8 cellular contexts compared by ENCODE assay signal in the genomic region with DNA sequence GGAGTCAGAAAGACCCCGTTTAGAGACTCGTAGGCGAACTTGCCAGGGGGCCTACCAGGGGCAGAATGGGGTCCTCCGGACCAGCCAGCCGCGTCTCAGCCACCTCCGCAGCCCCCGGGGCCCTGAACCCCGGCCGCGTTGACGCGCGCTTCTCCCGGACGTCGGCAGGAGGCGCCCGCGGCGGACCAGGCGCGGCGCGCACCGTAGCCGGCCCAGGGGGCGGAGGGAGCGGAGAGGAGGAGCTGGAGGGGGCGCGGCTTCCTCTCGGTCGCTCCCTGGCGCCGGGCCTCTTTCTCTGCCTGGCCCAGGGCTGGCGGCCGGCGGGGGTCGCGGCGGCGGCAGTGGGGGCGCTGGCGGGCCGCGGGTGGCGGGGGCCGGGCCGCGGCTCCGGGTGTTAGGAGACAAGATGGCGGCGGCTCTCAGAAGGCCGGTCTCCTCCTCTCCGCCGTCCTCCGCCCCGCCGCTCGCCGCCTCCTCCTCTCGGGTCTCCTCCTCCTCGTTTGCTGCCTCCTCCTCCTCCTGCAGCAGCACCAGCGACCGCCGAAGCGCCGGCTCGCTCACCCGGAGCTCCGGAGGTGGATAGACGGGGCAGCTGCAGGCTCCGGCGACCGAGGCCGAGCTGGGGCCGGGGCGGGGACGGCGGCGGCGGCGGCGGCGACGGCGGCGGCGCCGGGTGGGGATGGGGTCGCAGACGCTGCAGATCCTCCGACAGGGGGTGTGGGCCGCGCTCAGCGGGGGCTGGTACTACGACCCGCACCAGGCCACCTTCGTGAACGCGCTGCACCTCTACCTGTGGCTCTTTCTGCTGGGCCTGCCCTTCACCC. TPM values are rescaled to one million over a fixed set of nuclear protein-coding genes. Genes with fewer than 3 reads are reported as not detected.
DNase-seq lines count a peak whose midpoint lies in the region; FAIRE-seq and TF ChIP-seq lines count a peak whose summit lies in the region.

Gene PCNX1, plus strand, starts transcription at position 288 of the 824 bp plus-strand sequence. Its CDS starts 392 bp downstream, at position 680.

- H3K9me3 ChIP-seq in ES-I3 (ENCODE audit: control insufficient read depth, insufficient read depth, low read length) (no peaks in the 10 kb centered on the region), Loucy (ENCODE audit: insufficient read depth, low read depth, low read length) (no peaks in the 10 kb centered on the region), SJCRH30 (replicated peaks) (no peaks in the 10 kb centered on the region), neuronal stem cell (replicated peaks in 1 of 2; ENCODE audit: control insufficient read depth in 2 of 2, insufficient read depth in 1 of 2, low read depth in 1 of 2, low read length in 2 of 2) (no peaks in the 10 kb centered on the region)

- H2BK12ac ChIP-seq in neuronal stem cell (ENCODE audit: low read length): peak within 1 kb of the TSS; percentile 49

- peak within 1 kb of the TSS; percentile 72 for H3K14ac ChIP-seq in neuronal stem cell (ENCODE audit: low read length)

- peaks cover 46% of the 10 kb centered on the region for H3K79me2 ChIP-seq in Loucy (ENCODE audit: insufficient read depth, low read length)

- H3K4me1 ChIP-seq in ES-I3 (ENCODE audit: insufficient read depth, low read length) (peaks cover 6% of the 10 kb centered on the region; the same call in 1 of the 2 replicates), Loucy (ENCODE audit: insufficient read depth, low read length, poor library complexity, severe bottlenecking) (peaks cover 43% of the 10 kb centered on the region), SJCRH30 (peaks cover 11% of the 10 kb centered on the region), neuronal stem cell (ENCODE audit: control insufficient read depth in 2 of 2, insufficient read depth in 1 of 2, low read depth in 1 of 2, low read length in 2 of 2) (peaks cover 7 to 13% of the 10 kb centered on the region in 2 donors)

- no CpG with 5 or more reads among the region's 101 CpGs for WGBS in neuronal stem cell (ENCODE audit: extremely low coverage in 2 of 2, insufficient read length in 2 of 2, insufficient replicate concordance in 1 of 2), 2 donors

- H3K36me3 ChIP-seq in ES-I3 (ENCODE audit: insufficient read depth, low read length) (no peaks in the 10 kb centered on the region), Loucy (ENCODE audit: insufficient read depth, low read length) (no peaks in the 10 kb centered on the region), SJCRH30 (no peaks in the 10 kb centered on the region), neuronal stem cell (replicated peaks in 1 of 2; ENCODE audit: control insufficient read depth in 2 of 2, insufficient read depth in 2 of 2, low read length in 2 of 2) (no peaks in the 10 kb centered on the region)

- peak within 1 kb of the TSS; percentile 33 for H2BK120ac ChIP-seq in neuronal stem cell (ENCODE audit: low read depth, low read length)

- peak within 1 kb of the TSS; percentile 85 for H2AK5ac ChIP-seq in neuronal stem cell (ENCODE audit: low read depth, low read length)

- H3K23ac ChIP-seq in neuronal stem cell (ENCODE audit: low read depth, low read length, poor library complexity): peak within 1 kb of the TSS; percentile 89

- H3K18ac ChIP-seq in neuronal stem cell (ENCODE audit: low read length): peak within 1 kb of the TSS; percentile 99

- no peak within 1 kb of the TSS for H3K4ac ChIP-seq in neuronal stem cell (ENCODE audit: low read length)

- H3K4me3 ChIP-seq in Loucy (ENCODE audit: low read length, poor library complexity, severe bottlenecking) (peak within 1 kb of the TSS; percentile 92), SJCRH30 (peak within 1 kb of the TSS; percentile 90), neuronal stem cell (ENCODE audit: low read length in 2 of 2) (peak within 1 kb of the TSS; percentile 70 to 96)

- H3K9ac ChIP-seq in ES-I3 (ENCODE audit: low read depth, low read length): peak within 1 kb of the TSS; percentile 97
- peak within 1 kb of the TSS; percentile 95 for H3K9ac ChIP-seq in Loucy (ENCODE audit: low read depth, low read length, poor library complexity, severe bottlenecking)
- peak within 1 kb of the TSS; percentile 99 for H3K9ac ChIP-seq in neuronal stem cell (ENCODE audit: low read depth, low read length, poor library complexity)

- H3K79me1 ChIP-seq in neuronal stem cell (ENCODE audit: low read depth, low read length): peaks cover 4% of the 10 kb centered on the region

- H3F3A ChIP-seq in Loucy (ENCODE audit: low read depth): no peaks in the 10 kb centered on the region

- peak within 1 kb of the TSS; percentile 93 for H2BK5ac ChIP-seq in neuronal stem cell (ENCODE audit: low read length)

- H4K91ac ChIP-seq in neuronal stem cell (ENCODE audit: low read depth, low read length, poor library complexity): no peak within 1 kb of the TSS

- H3K4me2 ChIP-seq in Loucy (ENCODE audit: low read depth, low read length, poor library complexity, severe bottlenecking) (peak within 1 kb of the TSS; percentile 86), neuronal stem cell (ENCODE audit: insufficient read depth, low read length, poor library complexity, severe bottlenecking) (peak within 1 kb of the TSS; percentile 72)

- peak; percentile 61 for DNase-seq in H54 (ENCODE audit: insufficient read length, low spot score)
- peak; percentile 83 to 88 for DNase-seq in SJCRH30
- peak; percentile 79 for DNase-seq in activated gamma-delta T cell treated with anti-CD3 and anti-CD28 coated beads, Interleukin-2, amount 50 U/mL, for 16 hours (ENCODE audit: low read depth)
- DNase-seq in foreskin melanocyte: peak; percentile 55
- peak; percentile 86 for DNase-seq in neuronal stem cell (ENCODE audit: low spot score)

- peak within 1 kb of the TSS; percentile 93 for H2AFZ ChIP-seq in Loucy (ENCODE audit: low read length)
- H2AFZ ChIP-seq in neuronal stem cell (ENCODE audit: low read length): peak within 1 kb of the TSS; percentile 93

- H4K8ac ChIP-seq in neuronal stem cell (ENCODE audit: low read depth, low read length): no peak within 1 kb of the TSS

- H4K20me1 ChIP-seq in Loucy (ENCODE audit: insufficient read depth, low read length, poor library complexity, severe bottlenecking): peaks cover 38% of the 10 kb centered on the region

- peak within 1 kb of the TSS; percentile 58 for H3K27ac ChIP-seq in SJCRH30
- peak within 1 kb of the TSS; percentile 87 for H3K27ac ChIP-seq in neuronal stem cell (replicated peaks; ENCODE audit: low read length)

- H3K27me3 ChIP-seq in Loucy (ENCODE audit: insufficient read depth, low read length, poor library complexity, severe bottlenecking) (no peaks in the 10 kb centered on the region), SJCRH30 (no peaks in the 10 kb centered on the region), neuronal stem cell (ENCODE audit: control insufficient read depth in 3 of 3, insufficient read depth in 3 of 3, low read depth in 1 of 3, low read length in 3 of 3) (peaks cover 0 to 5% (median 0%) of the 10 kb centered on the region in 3 experiments)

- TF ChIP-seq POLR2A in H54 (IDR thresholded peaks at IDR 0.05; ENCODE audit: low read depth, low read length): no peak

- peak; percentile 73 for TF ChIP-seq CTCF in Loucy (conservative IDR thresholded peaks at IDR 0.05; ENCODE audit: low read length)
- TF ChIP-seq CTCF in subcutaneous adipose tissue (IDR thresholded peaks at IDR 0.05; ENCODE audit: low read depth): no peak

- H2BK15ac ChIP-seq in neuronal stem cell (ENCODE audit: low read length): peak within 1 kb of the TSS; percentile 63

- no peak for FAIRE-seq in H54 (lab: Jason Lieb, UNC)

- no peaks in the 10 kb centered on the region for H3K9me2 ChIP-seq in Loucy (replicated peaks; ENCODE audit: low read depth, low read length)

RNA-seq across cellular contexts. Expression of gene PCNX1, which starts in this region (rescaled TPM):
- total RNA-seq in SJCRH30 (2014; rRNA removed; shearing (Covaris generic)): 32.7 and 40.3 TPM in 2 replicates
- 12.7 TPM for polyA plus RNA-seq in neuronal stem cell (2013, experiment 1 of 2)
- 12.0 TPM for polyA plus RNA-seq in neuronal stem cell (2013, experiment 2 of 2)
- 100 to 1,000 TPM in 1 of 4 donors, 10 to 100 TPM in 3; 72.2 to 109 (median 80.2) TPM for total RNA-seq in subcutaneous adipose tissue

Comparison
In these comparisons a context has a peak if more than half of its experiments do, and no peak if none do; other contexts are left out.
1. Peak in every context shown above with its lines: DNase-seq, H3K4me3 ChIP-seq and H3K27ac ChIP-seq.